Comparison of ENCODE assay signal across 1 cellular context in genomic region chr19:49809987-49810389, GRCh38.
TF ChIP-seq lines count a peak whose summit lies in the region.

No MANE protein-coding gene starts in this region.

TF ChIP-seq in GM12878, 131 proteins besides CTCF, POLR2A, EP300 and RAD21:
- TF ChIP-seq MYC (IDR thresholded peaks at IDR 0.05; ENCODE audit: insufficient read depth, insufficient read length, insufficient replicate concordance, low read length, severe bottlenecking) (no peak), BMI1 (IDR thresholded peaks at IDR 0.05; ENCODE audit: borderline replicate concordance) (no peak), ZBED1 (IDR thresholded peaks at IDR 0.05; ENCODE audit: borderline replicate concordance) (no peak), SIN3A (IDR thresholded peaks at IDR 0.05; ENCODE audit: low read depth, low read length) (no peak), USF2 (IDR thresholded peaks at IDR 0.05; ENCODE audit: borderline replicate concordance, low read depth, low read length) (no peak), CBX5 (IDR thresholded peaks at IDR 0.05; ENCODE audit: low read depth) (no peak), SRF (IDR thresholded peaks at IDR 0.05; ENCODE audit: low read depth in 2 of 2, low read length in 2 of 2) (no peak), SP1 (IDR thresholded peaks at IDR 0.05; ENCODE audit: low read depth, low read length) (no peak), RUNX3 (IDR thresholded peaks at IDR 0.05; ENCODE audit: low read length) (no peak), ESRRA (IDR thresholded peaks at IDR 0.05; ENCODE audit: low read length) (no peak), FOS (IDR thresholded peaks at IDR 0.05; ENCODE audit: borderline replicate concordance, extremely low read depth, insufficient read length) (no peak)
